In genomic region chr22:26615149-26615548, GRCh38 we compare ENCODE assay signal across 19 cellular contexts. TPM values are rescaled to one million over a fixed set of nuclear protein-coding genes. Genes with fewer than 3 reads are reported as not detected.
DNase-seq lines count a peak whose midpoint lies in the region; ATAC-seq, FAIRE-seq and TF ChIP-seq lines count a peak whose summit lies in the region.
"Had no signal": no experiment of that assay in that cellular context is flagged by ENCODE, and none has a peak within 500 bp of the region (broad histone marks: within the 10 kb centered on the region; RNA-seq: fewer than 3 reads in every experiment).

No MANE protein-coding gene starts in this region.

- H2AK5ac ChIP-seq in mesendoderm (ENCODE audit: low read length) = peak overlapping the region; percentile 5

- peak; percentile 33 for DNase-seq in GM18507 (ENCODE audit: extremely low spot score, insufficient read length, low read depth)
- no peak for DNase-seq in mesendoderm
- DNase-seq in activated T-helper 1 cell treated with anti-CD3 and anti-CD28 coated beads, Interleukin-12 subunit alpha, Interleukin-12 subunit beta, Interleukin-2, Interleukin-4 antibody, amounts not matched to agents 30 ng/mL and 10 ng/mL and 1 ng/mL, durations not matched to agents 14 hours and 24 hours and 36 hours (ENCODE audit: low spot score) = no peak
- no peak for DNase-seq in activated CD4-positive, CD25-positive, alpha-beta regulatory T cell (lab: John Stamatoyannopoulos, UW)
- no peak for DNase-seq in activated gamma-delta T cell treated with Interleukin-2 at 50 U/mL for 16 hours
- no peak for DNase-seq in RKO (ENCODE audit: low spot score)
- DNase-seq: activated CD4-positive, alpha-beta memory T cell treated with anti-CD3 and anti-CD28 coated beads for 36 hours; activated naive CD8-positive, alpha-beta T cell treated with anti-CD3 and anti-CD28 coated beads for 36 hours; HFFc6 had no signal

- H3K4me1 Mint-ChIP-seq in activated T-helper 1 cell treated with anti-CD3 and anti-CD28 coated beads, Interleukin-12 subunit alpha, Interleukin-12 subunit beta, Interleukin-2, Interleukin-4 antibody, amounts not matched to agents 30 ng/mL and 10 ng/mL and 1 ng/mL, durations not matched to agents 14 hours and 24 hours and 36 hours (ENCODE audit: low read depth) = peaks cover 29% of the 10 kb centered on the region

- H3K56ac ChIP-seq in mesendoderm (ENCODE audit: low read length) = peak overlapping the region; percentile 39

- peak; percentile 95 for FAIRE-seq in GM18507 (lab: Jason Lieb, UNC)

- no peaks in the 10 kb centered on the region for H3K9me3 Mint-ChIP-seq in activated T-helper 1 cell treated with anti-CD3 and anti-CD28 coated beads, Interleukin-12 subunit alpha, Interleukin-12 subunit beta, Interleukin-2, Interleukin-4 antibody, amounts not matched to agents 30 ng/mL and 10 ng/mL and 1 ng/mL, durations not matched to agents 14 hours and 24 hours and 36 hours
- H3K9me3 Mint-ChIP-seq: activated CD4-positive, alpha-beta memory T cell treated with anti-CD3 and anti-CD28 coated beads for 36 hours; activated naive CD8-positive, alpha-beta T cell treated with anti-CD3 and anti-CD28 coated beads for 36 hours; central memory CD8-positive, alpha-beta T cell; HFFc6; nephron had no signal

- no peaks in the 10 kb centered on the region for H3K79me1 ChIP-seq in mesendoderm (ENCODE audit: low read length)

- peaks cover 18% of the 10 kb centered on the region for H3K27me3 Mint-ChIP-seq in activated T-helper 1 cell treated with anti-CD3 and anti-CD28 coated beads, Interleukin-12 subunit alpha, Interleukin-12 subunit beta, Interleukin-2, Interleukin-4 antibody, amounts not matched to agents 30 ng/mL and 10 ng/mL and 1 ng/mL, durations not matched to agents 14 hours and 24 hours and 36 hours (ENCODE audit: insufficient read depth)
- H3K27me3 Mint-ChIP-seq: activated CD4-positive, alpha-beta memory T cell treated with anti-CD3 and anti-CD28 coated beads for 36 hours; activated naive CD8-positive, alpha-beta T cell treated with anti-CD3 and anti-CD28 coated beads for 36 hours; central memory CD8-positive, alpha-beta T cell had no signal

- no peak overlapping the region for H4K5ac ChIP-seq in mesendoderm (ENCODE audit: low read length)

- H2BK15ac ChIP-seq in mesendoderm (replicated peaks; ENCODE audit: low read depth) = no peak overlapping the region

- H3K18ac ChIP-seq in mesendoderm (ENCODE audit: low read length) = peak overlapping the region; percentile 44

- H4K8ac ChIP-seq in mesendoderm (ENCODE audit: low read depth, low read length) = no peak overlapping the region

- H2AFZ ChIP-seq in KMS-11 (ENCODE audit: low read depth) = 0 out of 2 replicates have a peak overlapping the region, but pooled peaks have one; percentile 14

- H3K27me3 ChIP-seq in KMS-11 (ENCODE audit: insufficient read depth, low read depth) (no peaks in the 10 kb centered on the region), mesendoderm (ENCODE audit: insufficient read depth, low read length, poor library complexity) (no peaks in the 10 kb centered on the region)

- intact Hi-C loops in activated T-helper 1 cell treated with anti-CD3 and anti-CD28 coated beads, Interleukin-12 subunit alpha, Interleukin-12 subunit beta, Interleukin-2, Interleukin-4 antibody, amounts not matched to agents 30 ng/mL and 10 ng/mL and 1 ng/mL, durations not matched to agents 14 hours and 24 hours and 36 hours (cut with micrococcal nuclease) = no loop called here

- H3K4me3 Mint-ChIP-seq in activated T-helper 1 cell treated with anti-CD3 and anti-CD28 coated beads, Interleukin-12 subunit alpha, Interleukin-12 subunit beta, Interleukin-2, Interleukin-4 antibody, amounts not matched to agents 30 ng/mL and 10 ng/mL and 1 ng/mL, durations not matched to agents 14 hours and 24 hours and 36 hours = no peak overlapping the region
- H3K4me3 Mint-ChIP-seq: activated CD4-positive, alpha-beta memory T cell treated with anti-CD3 and anti-CD28 coated beads for 36 hours; activated naive CD8-positive, alpha-beta T cell treated with anti-CD3 and anti-CD28 coated beads for 36 hours; central memory CD8-positive, alpha-beta T cell; HFFc6; nephron had no signal

- peak; percentile 58 for ATAC-seq in GM21515 (IDR thresholded peaks at IDR 0.05; ENCODE audit: unreplicated experiment)
- ATAC-seq: left lobe of liver, sciatic nerve had no signal

- no peak overlapping the region for H2BK120ac ChIP-seq in mesendoderm (ENCODE audit: low read depth, low read length)

- H3K27ac ChIP-seq in KMS-11 (peak overlapping the region; percentile 57), mesendoderm (ENCODE audit: low read depth, low read length) (no peak overlapping the region)

- TF ChIP-seq CTCF in KMS-11 (conservative IDR thresholded peaks at IDR 0.05; ENCODE audit: low read depth, low read length) = no peak

- no peak overlapping the region for H3K27ac Mint-ChIP-seq in activated T-helper 1 cell treated with anti-CD3 and anti-CD28 coated beads, Interleukin-12 subunit alpha, Interleukin-12 subunit beta, Interleukin-2, Interleukin-4 antibody, amounts not matched to agents 30 ng/mL and 10 ng/mL and 1 ng/mL, durations not matched to agents 14 hours and 24 hours and 36 hours
- H3K27ac Mint-ChIP-seq: activated CD4-positive, alpha-beta memory T cell treated with anti-CD3 and anti-CD28 coated beads for 36 hours; activated naive CD8-positive, alpha-beta T cell treated with anti-CD3 and anti-CD28 coated beads for 36 hours; HFFc6 had no signal

- peaks cover 2% of the 10 kb centered on the region for H3K36me3 Mint-ChIP-seq in activated T-helper 1 cell treated with anti-CD3 and anti-CD28 coated beads, Interleukin-12 subunit alpha, Interleukin-12 subunit beta, Interleukin-2, Interleukin-4 antibody, amounts not matched to agents 30 ng/mL and 10 ng/mL and 1 ng/mL, durations not matched to agents 14 hours and 24 hours and 36 hours (ENCODE audit: low read depth)
- H3K36me3 Mint-ChIP-seq: activated CD4-positive, alpha-beta memory T cell treated with anti-CD3 and anti-CD28 coated beads for 36 hours; activated naive CD8-positive, alpha-beta T cell treated with anti-CD3 and anti-CD28 coated beads for 36 hours had no signal

- no CpG with 5 or more reads among the region's 5 CpGs for WGBS in mesendoderm (ENCODE audit: extremely low coverage, insufficient coverage, low lambda C conversion rate)

- H3K4ac ChIP-seq in mesendoderm (ENCODE audit: low read depth, low read length) = no peak overlapping the region

- H4K20me1 ChIP-seq in KMS-11 (ENCODE audit: insufficient read depth) = no peaks in the 10 kb centered on the region

- H3K23ac ChIP-seq in mesendoderm (ENCODE audit: low read length) = no peak overlapping the region

- H3K4me2 ChIP-seq in KMS-11 (peak overlapping the region; percentile 99), mesendoderm (ENCODE audit: low read length) (no peak overlapping the region)

- H2BK5ac ChIP-seq in mesendoderm (ENCODE audit: low read length) = peak overlapping the region; percentile 51

- H3K36me3 ChIP-seq in KMS-11 (ENCODE audit: insufficient read depth) = no peaks in the 10 kb centered on the region
- H3K36me3 ChIP-seq in mesendoderm (ENCODE audit: control insufficient read depth, insufficient read depth, low read length) = no peaks in the 10 kb centered on the region

- H3K9ac ChIP-seq in KMS-11 = no peak overlapping the region
- H3K9ac ChIP-seq in mesendoderm (ENCODE audit: low read length) = peak overlapping the region; percentile 28

- H3K4me1 ChIP-seq in KMS-11 (ENCODE audit: low read depth, poor library complexity, severe bottlenecking) = peaks cover 96% of the 10 kb centered on the region
- peaks cover 28% of the 10 kb centered on the region for H3K4me1 ChIP-seq in mesendoderm (ENCODE audit: control insufficient read depth, low read depth, low read length)

- H3K4me3 ChIP-seq in KMS-11 (IDR thresholded peaks at IDR 0.05; ENCODE audit: insufficient read depth, low read depth, low read length) (no peak overlapping the region), mesendoderm (ENCODE audit: low read length) (no peak overlapping the region)

- no peaks in the 10 kb centered on the region for H3K79me2 ChIP-seq in KMS-11 (ENCODE audit: insufficient read depth, low read depth)
- H3K79me2 ChIP-seq in mesendoderm (ENCODE audit: control insufficient read depth, insufficient read depth, low read length) = no peaks in the 10 kb centered on the region

RNA-seq across cellular contexts. Expression of gene CRYBB1, which starts 2.7 kb away (rescaled TPM):
- 7.3 TPM for polyA plus RNA-seq in mesendoderm (2013, experiment 1 of 2)
- polyA plus RNA-seq in mesendoderm (2013, experiment 2 of 2) = 7.5 TPM
- not detected in 2 replicates for total RNA-seq in activated T-helper 1 cell treated with anti-CD3 and anti-CD28 coated beads, Interleukin-12 subunit alpha, Interleukin-12 subunit beta, Interleukin-2, Interleukin-4 antibody, amounts not matched to agents 30 ng/mL and 10 ng/mL and 1 ng/mL, durations not matched to agents 14 hours and 24 hours and 36 hours
- total RNA-seq: activated naive CD8-positive, alpha-beta T cell treated with anti-CD3 and anti-CD28 coated beads for 36 hours; epithelial cell of proximal tubule; HFFc6; left lobe of liver had no signal
- polyA plus RNA-seq: BJ had no signal

RNA-seq across cellular contexts. Expression of gene CRYBA4, which starts 6.6 kb away (rescaled TPM):
- polyA plus RNA-seq in mesendoderm (2013, experiment 1 of 2) = 0.72 TPM
- polyA plus RNA-seq in mesendoderm (2013, experiment 2 of 2) = 0.60 TPM
- not detected in 2 replicates for total RNA-seq in activated T-helper 1 cell treated with anti-CD3 and anti-CD28 coated beads, Interleukin-12 subunit alpha, Interleukin-12 subunit beta, Interleukin-2, Interleukin-4 antibody, amounts not matched to agents 30 ng/mL and 10 ng/mL and 1 ng/mL, durations not matched to agents 14 hours and 24 hours and 36 hours
- total RNA-seq: activated naive CD8-positive, alpha-beta T cell treated with anti-CD3 and anti-CD28 coated beads for 36 hours; epithelial cell of proximal tubule; HFFc6; left lobe of liver; RPMI7951; sciatic nerve; subcutaneous adipose tissue had no signal
- polyA plus RNA-seq: BJ had no signal

RNA-seq across cellular contexts. Expression of gene TPST2, which starts 25.2 kb away (rescaled TPM):
- polyA plus RNA-seq in mesendoderm (2013, experiment 1 of 2) = 60.8 TPM
- 59.3 TPM for polyA plus RNA-seq in mesendoderm (2013, experiment 2 of 2)
- total RNA-seq in activated T-helper 1 cell treated with anti-CD3 and anti-CD28 coated beads, Interleukin-12 subunit alpha, Interleukin-12 subunit beta, Interleukin-2, Interleukin-4 antibody, amounts not matched to agents 30 ng/mL and 10 ng/mL and 1 ng/mL, durations not matched to agents 14 hours and 24 hours and 36 hours = 36.1 and 37.0 TPM in 2 replicates

RNA-seq across cellular contexts. Expression of gene MIAT, which starts 42.2 kb away (rescaled TPM):
- 5.6 TPM for polyA plus RNA-seq in mesendoderm (2013, experiment 1 of 2)
- polyA plus RNA-seq in mesendoderm (2013, experiment 2 of 2) = 5.2 TPM
- total RNA-seq in activated T-helper 1 cell treated with anti-CD3 and anti-CD28 coated beads, Interleukin-12 subunit alpha, Interleukin-12 subunit beta, Interleukin-2, Interleukin-4 antibody, amounts not matched to agents 30 ng/mL and 10 ng/mL and 1 ng/mL, durations not matched to agents 14 hours and 24 hours and 36 hours = 37.9 and 39.8 TPM in 2 replicates
